In the genomic region with DNA sequence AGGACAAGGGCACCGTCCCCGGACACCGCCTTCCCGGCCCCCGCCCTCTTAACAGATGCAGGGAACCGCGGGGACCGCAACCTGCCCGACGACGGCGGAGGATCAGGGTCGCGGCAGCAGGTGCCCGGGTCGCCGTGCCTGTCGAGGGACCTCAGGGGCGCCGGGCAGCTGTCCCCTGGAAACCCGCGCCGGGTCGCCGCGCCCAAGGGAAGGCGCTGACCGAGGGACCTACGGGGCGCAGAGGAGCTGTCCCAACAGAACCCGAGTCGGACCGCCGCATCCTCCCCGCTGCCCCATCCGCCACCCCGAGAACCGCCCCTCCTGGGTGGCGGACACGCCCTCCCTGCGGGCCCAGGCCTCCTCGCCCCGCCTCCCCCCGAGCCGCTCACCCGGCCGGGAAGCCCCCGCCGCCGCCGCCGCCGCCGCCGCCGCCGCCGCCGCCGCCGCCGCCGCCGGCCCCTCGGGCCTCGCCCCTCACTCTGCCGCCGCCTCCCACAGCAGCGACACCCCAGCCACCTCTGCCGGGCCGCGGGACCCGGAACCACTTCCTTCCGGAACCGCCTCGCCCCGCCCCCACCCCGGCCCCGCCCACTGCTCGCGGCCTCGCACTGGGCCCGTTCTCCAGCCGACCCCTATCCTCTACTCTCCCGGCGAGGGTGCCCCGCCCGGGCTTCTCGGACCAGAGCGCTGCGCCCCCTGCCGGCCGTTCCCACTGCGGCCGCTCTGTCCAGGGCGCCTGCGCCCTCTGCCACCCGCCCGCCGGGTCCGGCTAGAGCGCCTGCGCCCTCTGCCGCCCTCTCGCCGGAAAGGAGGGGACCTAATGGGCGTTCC, we compare ENCODE assay signal across 1 cellular context.
TF ChIP-seq lines count a peak whose summit lies in the region.

BCLAF3 (minus strand) TSS at position 543 of the 831 bp plus-strand sequence. CDS start 20,797 bp downstream, outside the sequence.

TF ChIP-seq in K562, 482 proteins besides CTCF, POLR2A, EP300 and RAD21 (continued from another document and continues in another):
- TF ChIP-seq, protein P1, sequence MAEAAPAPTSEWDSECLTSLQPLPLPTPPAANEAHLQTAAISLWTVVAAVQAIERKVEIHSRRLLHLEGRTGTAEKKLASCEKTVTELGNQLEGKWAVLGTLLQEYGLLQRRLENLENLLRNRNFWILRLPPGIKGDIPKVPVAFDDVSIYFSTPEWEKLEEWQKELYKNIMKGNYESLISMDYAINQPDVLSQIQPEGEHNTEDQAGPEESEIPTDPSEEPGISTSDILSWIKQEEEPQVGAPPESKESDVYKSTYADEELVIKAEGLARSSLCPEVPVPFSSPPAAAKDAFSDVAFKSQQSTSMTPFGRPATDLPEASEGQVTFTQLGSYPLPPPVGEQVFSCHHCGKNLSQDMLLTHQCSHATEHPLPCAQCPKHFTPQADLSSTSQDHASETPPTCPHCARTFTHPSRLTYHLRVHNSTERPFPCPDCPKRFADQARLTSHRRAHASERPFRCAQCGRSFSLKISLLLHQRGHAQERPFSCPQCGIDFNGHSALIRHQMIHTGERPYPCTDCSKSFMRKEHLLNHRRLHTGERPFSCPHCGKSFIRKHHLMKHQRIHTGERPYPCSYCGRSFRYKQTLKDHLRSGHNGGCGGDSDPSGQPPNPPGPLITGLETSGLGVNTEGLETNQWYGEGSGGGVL (CRISPR knock-in tag; IDR thresholded peaks at IDR 0.05), result no peak
- TF ChIP-seq SIRT6 (IDR thresholded peaks at IDR 0.05; ENCODE audit: low read depth, low read length), result no peak
- no peak for TF ChIP-seq FIP1L1 (IDR thresholded peaks at IDR 0.05; ENCODE audit: low read depth, low read length, poor library complexity, severe bottlenecking)
- no peak for TF ChIP-seq LEF1 (IDR thresholded peaks at IDR 0.05)
- TF ChIP-seq TAF1 (IDR thresholded peaks at IDR 0.05; ENCODE audit: control insufficient read depth, extremely low read depth, insufficient read depth, low read length, severe bottlenecking), result no peak
- TF ChIP-seq U2AF1 (optimal IDR thresholded peaks at IDR 0.05; ENCODE audit: low read depth, low read length), result no peak
- no peak for TF ChIP-seq MCM2 (IDR thresholded peaks at IDR 0.05; ENCODE audit: low read depth)
- peak; percentile 94 for TF ChIP-seq GABPA (tag; conservative IDR thresholded peaks at IDR 0.05; ENCODE audit: low read depth)
- no peak for TF ChIP-seq MECOM (CRISPR knock-in tag; IDR thresholded peaks at IDR 0.05)
- TF ChIP-seq PBX2 (CRISPR knock-in tag; IDR thresholded peaks at IDR 0.05; ENCODE audit: low read depth), result no peak
- TF ChIP-seq PBX2 (tag; conservative IDR thresholded peaks at IDR 0.05; ENCODE audit: low read depth), result no peak
- TF ChIP-seq ZNF24 (IDR thresholded peaks at IDR 0.05), result no peak
- TF ChIP-seq KLF16 (IDR thresholded peaks at IDR 0.05), result no peak
- peak; percentile 84 for TF ChIP-seq ELF1 (tag; IDR thresholded peaks at IDR 0.05)
- TF ChIP-seq, protein P2, sequence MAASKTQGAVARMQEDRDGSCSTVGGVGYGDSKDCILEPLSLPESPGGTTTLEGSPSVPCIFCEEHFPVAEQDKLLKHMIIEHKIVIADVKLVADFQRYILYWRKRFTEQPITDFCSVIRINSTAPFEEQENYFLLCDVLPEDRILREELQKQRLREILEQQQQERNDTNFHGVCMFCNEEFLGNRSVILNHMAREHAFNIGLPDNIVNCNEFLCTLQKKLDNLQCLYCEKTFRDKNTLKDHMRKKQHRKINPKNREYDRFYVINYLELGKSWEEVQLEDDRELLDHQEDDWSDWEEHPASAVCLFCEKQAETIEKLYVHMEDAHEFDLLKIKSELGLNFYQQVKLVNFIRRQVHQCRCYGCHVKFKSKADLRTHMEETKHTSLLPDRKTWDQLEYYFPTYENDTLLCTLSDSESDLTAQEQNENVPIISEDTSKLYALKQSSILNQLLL (CRISPR knock-in tag; IDR thresholded peaks at IDR 0.05; ENCODE audit: borderline replicate concordance), result no peak
- peak in 1 of 3 experiments; percentile 45; a peak in 2 of 6 replicates for TF ChIP-seq ZBTB11 (CRISPR knock-in tag; IDR thresholded peaks at IDR 0.05)
- TF ChIP-seq TBP (optimal IDR thresholded peaks at IDR 0.05; ENCODE audit: low read depth, low read length), result no peak
- no peak for TF ChIP-seq ATF6 (CRISPR knock-in tag; IDR thresholded peaks at IDR 0.05)
- TF ChIP-seq MEF2D (tag; conservative IDR thresholded peaks at IDR 0.05; ENCODE audit: low read depth), result no peak
- no peak for TF ChIP-seq RFX1 (IDR thresholded peaks at IDR 0.05)
- TF ChIP-seq, protein P3, sequence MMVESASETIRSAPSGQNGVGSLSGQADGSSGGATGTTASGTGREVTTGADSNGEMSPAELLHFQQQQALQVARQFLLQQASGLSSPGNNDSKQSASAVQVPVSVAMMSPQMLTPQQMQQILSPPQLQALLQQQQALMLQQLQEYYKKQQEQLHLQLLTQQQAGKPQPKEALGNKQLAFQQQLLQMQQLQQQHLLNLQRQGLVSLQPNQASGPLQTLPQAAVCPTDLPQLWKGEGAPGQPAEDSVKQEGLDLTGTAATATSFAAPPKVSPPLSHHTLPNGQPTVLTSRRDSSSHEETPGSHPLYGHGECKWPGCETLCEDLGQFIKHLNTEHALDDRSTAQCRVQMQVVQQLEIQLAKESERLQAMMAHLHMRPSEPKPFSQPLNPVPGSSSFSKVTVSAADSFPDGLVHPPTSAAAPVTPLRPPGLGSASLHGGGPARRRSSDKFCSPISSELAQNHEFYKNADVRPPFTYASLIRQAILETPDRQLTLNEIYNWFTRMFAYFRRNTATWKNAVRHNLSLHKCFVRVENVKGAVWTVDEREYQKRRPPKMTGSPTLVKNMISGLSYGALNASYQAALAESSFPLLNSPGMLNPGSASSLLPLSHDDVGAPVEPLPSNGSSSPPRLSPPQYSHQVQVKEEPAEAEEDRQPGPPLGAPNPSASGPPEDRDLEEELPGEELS (CRISPR knock-in tag; IDR thresholded peaks at IDR 0.05; ENCODE audit: borderline replicate concordance), result no peak
- TF ChIP-seq ZNF668 (CRISPR knock-in tag; IDR thresholded peaks at IDR 0.05), result no peak
- no peak for TF ChIP-seq BCLAF1 (IDR thresholded peaks at IDR 0.05; ENCODE audit: borderline replicate concordance in 1 of 2, control insufficient read depth in 1 of 2, low read depth in 2 of 2, low read length in 1 of 2)
- TF ChIP-seq ATF1 (CRISPR knock-in tag; IDR thresholded peaks at IDR 0.05), result no peak
- no peak for TF ChIP-seq ATF1 (tag; IDR thresholded peaks at IDR 0.05)
- no peak for TF ChIP-seq GTF2E2 (tag; IDR thresholded peaks at IDR 0.05)
- no peak for TF ChIP-seq ZNF431 (CRISPR knock-in tag; IDR thresholded peaks at IDR 0.05)
- no peak for TF ChIP-seq ARID1B (IDR thresholded peaks at IDR 0.05)
- TF ChIP-seq BACH1 (tag; IDR thresholded peaks at IDR 0.05), result no peak
- TF ChIP-seq CCNT2 (IDR thresholded peaks at IDR 0.05; ENCODE audit: borderline replicate concordance, extremely low read depth, insufficient read length, low read depth, low read length), result peak; percentile 22
- TF ChIP-seq ZNF146 (CRISPR knock-in tag; IDR thresholded peaks at IDR 0.05; ENCODE audit: unreplicated experiment), result no peak
- no peak for TF ChIP-seq NR2F6 (CRISPR knock-in tag; IDR thresholded peaks at IDR 0.05)
- TF ChIP-seq NR2C1 (IDR thresholded peaks at IDR 0.05), result 0 out of 2 replicates have a peak, but pooled peaks have one; percentile 46
- no peak for TF ChIP-seq NR2C1 (tag; IDR thresholded peaks at IDR 0.05)
- TF ChIP-seq ZNF717 (CRISPR knock-in tag; IDR thresholded peaks at IDR 0.05), result no peak
- TF ChIP-seq KLF1 (tag; IDR thresholded peaks at IDR 0.05), result no peak
- no peak for TF ChIP-seq POLR2G (IDR thresholded peaks at IDR 0.05; ENCODE audit: low read depth, low read length)
- no peak for TF ChIP-seq RBM25 (IDR thresholded peaks at IDR 0.05; ENCODE audit: low read depth, low read length, severe bottlenecking)
- no peak for TF ChIP-seq EP400 (IDR thresholded peaks at IDR 0.05)
- peak; percentile 24; the same call in 1 of the 2 replicates for TF ChIP-seq PHF8 (IDR thresholded peaks at IDR 0.05; ENCODE audit: borderline replicate concordance, low read length)
- TF ChIP-seq GATAD2B (IDR thresholded peaks at IDR 0.05; ENCODE audit: borderline replicate concordance), result peak; percentile 52; the same call in 1 of the 2 replicates
- no peak for TF ChIP-seq MCM7 (IDR thresholded peaks at IDR 0.05)
- TF ChIP-seq ZKSCAN3 (CRISPR knock-in tag; IDR thresholded peaks at IDR 0.05), result no peak
- TF ChIP-seq, protein P4, sequence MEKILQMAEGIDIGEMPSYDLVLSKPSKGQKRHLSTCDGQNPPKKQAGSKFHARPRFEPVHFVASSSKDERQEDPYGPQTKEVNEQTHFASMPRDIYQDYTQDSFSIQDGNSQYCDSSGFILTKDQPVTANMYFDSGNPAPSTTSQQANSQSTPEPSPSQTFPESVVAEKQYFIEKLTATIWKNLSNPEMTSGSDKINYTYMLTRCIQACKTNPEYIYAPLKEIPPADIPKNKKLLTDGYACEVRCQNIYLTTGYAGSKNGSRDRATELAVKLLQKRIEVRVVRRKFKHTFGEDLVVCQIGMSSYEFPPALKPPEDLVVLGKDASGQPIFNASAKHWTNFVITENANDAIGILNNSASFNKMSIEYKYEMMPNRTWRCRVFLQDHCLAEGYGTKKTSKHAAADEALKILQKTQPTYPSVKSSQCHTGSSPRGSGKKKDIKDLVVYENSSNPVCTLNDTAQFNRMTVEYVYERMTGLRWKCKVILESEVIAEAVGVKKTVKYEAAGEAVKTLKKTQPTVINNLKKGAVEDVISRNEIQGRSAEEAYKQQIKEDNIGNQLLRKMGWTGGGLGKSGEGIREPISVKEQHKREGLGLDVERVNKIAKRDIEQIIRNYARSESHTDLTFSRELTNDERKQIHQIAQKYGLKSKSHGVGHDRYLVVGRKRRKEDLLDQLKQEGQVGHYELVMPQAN (IDR thresholded peaks at IDR 0.05; ENCODE audit: borderline replicate concordance), result no peak
